ENCODE assay signal across 1 cellular context in the genomic region with DNA sequence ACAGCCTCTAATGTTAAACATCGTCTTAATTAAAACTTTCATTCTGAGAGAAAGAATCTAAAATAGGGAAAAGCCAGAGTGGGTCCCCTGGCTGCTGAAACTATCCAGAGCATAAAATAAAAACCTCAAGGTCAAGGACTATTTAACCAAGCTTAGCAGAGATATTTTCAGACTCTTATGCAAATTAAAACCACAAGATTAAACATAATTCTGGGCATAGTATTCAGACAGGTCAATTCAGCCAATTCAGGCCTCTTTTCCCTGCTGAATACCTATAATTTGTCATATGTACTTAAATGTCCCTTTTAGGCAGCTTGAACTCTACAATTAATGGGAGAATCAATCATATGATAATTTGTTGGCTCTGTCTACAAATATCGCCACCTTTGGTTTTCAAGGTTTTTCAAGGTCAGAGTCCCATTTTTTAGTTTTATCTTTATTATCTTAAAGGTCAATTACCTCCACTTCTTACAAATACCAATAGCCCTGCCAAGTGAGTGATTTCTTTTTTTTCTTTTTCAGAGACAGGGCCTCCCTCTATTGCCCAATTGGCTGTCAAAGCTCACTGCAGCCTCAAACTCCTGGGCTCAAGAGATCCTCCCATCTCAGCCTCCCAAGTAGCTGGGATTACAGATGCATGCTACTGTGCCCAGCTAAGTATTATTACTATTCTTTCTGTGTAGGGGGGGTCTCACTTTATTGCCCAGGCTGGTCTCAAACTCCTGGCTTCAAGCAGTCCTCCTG.
TF ChIP-seq lines count a peak whose summit lies in the region.

No MANE protein-coding gene starts in this region.

TF ChIP-seq in HEK293, 187 proteins besides CTCF, POLR2A, EP300 and RAD21:
- TF ChIP-seq, protein P1, sequence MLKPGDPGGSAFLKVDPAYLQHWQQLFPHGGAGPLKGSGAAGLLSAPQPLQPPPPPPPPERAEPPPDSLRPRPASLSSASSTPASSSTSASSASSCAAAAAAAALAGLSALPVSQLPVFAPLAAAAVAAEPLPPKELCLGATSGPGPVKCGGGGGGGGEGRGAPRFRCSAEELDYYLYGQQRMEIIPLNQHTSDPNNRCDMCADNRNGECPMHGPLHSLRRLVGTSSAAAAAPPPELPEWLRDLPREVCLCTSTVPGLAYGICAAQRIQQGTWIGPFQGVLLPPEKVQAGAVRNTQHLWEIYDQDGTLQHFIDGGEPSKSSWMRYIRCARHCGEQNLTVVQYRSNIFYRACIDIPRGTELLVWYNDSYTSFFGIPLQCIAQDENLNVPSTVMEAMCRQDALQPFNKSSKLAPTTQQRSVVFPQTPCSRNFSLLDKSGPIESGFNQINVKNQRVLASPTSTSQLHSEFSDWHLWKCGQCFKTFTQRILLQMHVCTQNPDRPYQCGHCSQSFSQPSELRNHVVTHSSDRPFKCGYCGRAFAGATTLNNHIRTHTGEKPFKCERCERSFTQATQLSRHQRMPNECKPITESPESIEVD (tag by site-specific recombination; IDR thresholded peaks at IDR 0.05), result 0 out of 2 replicates have a peak, but pooled peaks have one; percentile 15
- TF ChIP-seq ZNF561 (tag by site-specific recombination; IDR thresholded peaks at IDR 0.05; ENCODE audit: borderline replicate concordance), result no peak
